26 cellular contexts compared by ENCODE assay signal in genomic region chr1:177174921-177175634, GRCh38.
DNase-seq lines count a peak whose midpoint lies in the region; ATAC-seq lines count a peak whose summit lies in the region.
"Had no signal": no experiment of that assay in that cellular context is flagged by ENCODE, and none has a peak within 500 bp of the region (broad histone marks: within the 10 kb centered on the region; RNA-seq: fewer than 3 reads in every experiment).

No MANE protein-coding gene starts in this region.

- no peak for ATAC-seq in HG02870 (IDR thresholded peaks at IDR 0.05; ENCODE audit: unreplicated experiment)
- ATAC-seq: effector memory CD8-positive, alpha-beta T cell; GM23338; left lobe of liver had no signal

- peak; percentile 28 for DNase-seq in NCI-H2227 (lab: John Stamatoyannopoulos, UW; ENCODE audit: unreplicated experiment)
- DNase-seq in NCI-H2227 treated with DMSO at 0.1 percent for 48 hours (lab: John Stamatoyannopoulos, UW), result no peak
- peak in 48 of 58 donors; percentile 12 to 88 (median 56) for DNase-seq in anterior cingulate cortex (lab: John Stamatoyannopoulos, UW)
- DNase-seq in hypothalamus (lab: John Stamatoyannopoulos, UW), result peak in 35 of 51 donors; percentile 5 to 82 (median 45)
- peak; percentile 48 for DNase-seq in superior temporal gyrus (ENCODE audit: extremely low spot score)
- DNase-seq in NCI-H69 (lab: John Stamatoyannopoulos, UW), result no peak
- no peak for DNase-seq in stimulated activated CD4-positive, alpha-beta T cell treated with anti-CD3 and anti-CD28 coated beads, Interleukin-12 subunit alpha, Interleukin-12 subunit beta, amount 100 ng/mL, for 4 hours
- DNase-seq: activated CD4-positive, alpha-beta memory T cell treated with anti-CD3 and anti-CD28 coated beads, Interleukin-2, amount 10 ng/mL, durations not matched to agents 7 days and 5 days; activated CD8-positive, alpha-beta memory T cell treated with anti-CD3 and anti-CD28 coated beads, Interleukin-2, amount 50 U/mL, for 4 hours; activated naive CD4-positive, alpha-beta T cell; Calu3; CD4-positive, CD25-positive, alpha-beta regulatory T cell; effector memory CD8-positive, alpha-beta T cell; KBM-7; mesendoderm; MG63; NCI-H1105 treated with DMSO at 0.1 percent for 48 hours; NCI-H1930; NCI-H345; NCI-H748 treated with DMSO at 0.1 percent for 48 hours; SIG-M5; sigmoid colon; stimulated activated CD4-positive, alpha-beta T cell treated with anti-CD3 and anti-CD28 coated beads, Interleukin-4, amount 100 ng/mL, for 24 hours had no signal

Comparison
In these comparisons a context has a peak if more than half of its experiments do, and no peak if none do; other contexts are left out.
1. DNase-seq: peak in NCI-H2227 (single experiment), anterior cingulate cortex (48 of 58), hypothalamus (35 of 51) and superior temporal gyrus (single experiment); none in NCI-H2227 treated with DMSO at 0.1 percent for 48 hours (single experiment), NCI-H69 (single experiment) and stimulated activated CD4-positive, alpha-beta T cell treated with anti-CD3 and anti-CD28 coated beads, Interleukin-12 subunit alpha, Interleukin-12 subunit beta, amount 100 ng/mL, for 4 hours (single experiment).